ENCODE assay signal across 10 cellular contexts in the genomic region with DNA sequence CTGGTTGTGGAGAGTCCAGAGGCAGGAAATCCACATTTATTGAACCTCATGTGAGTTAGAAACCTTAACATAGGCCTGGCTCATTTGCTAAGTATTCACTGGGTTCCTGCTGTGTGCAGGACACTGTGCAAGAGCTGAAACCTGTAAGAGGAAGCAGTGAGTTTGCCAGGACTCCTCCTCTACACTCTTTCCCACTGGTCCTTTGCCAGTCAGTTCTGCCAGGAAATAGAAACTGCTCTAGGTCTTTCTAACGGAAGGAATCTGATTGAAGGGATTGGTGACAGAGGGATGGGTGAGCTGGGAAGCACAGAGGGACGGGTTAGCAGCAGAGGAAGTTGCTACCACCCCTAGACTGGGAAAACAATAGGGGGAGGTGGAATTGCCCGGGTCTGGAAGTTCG.
DNase-seq lines count a peak whose midpoint lies in the region; FAIRE-seq and TF ChIP-seq lines count a peak whose summit lies in the region.
"Had no signal": no experiment of that assay in that cellular context is flagged by ENCODE, and none has a peak within 500 bp of the region (broad histone marks: within the 10 kb centered on the region; RNA-seq: fewer than 3 reads in every experiment).

No MANE protein-coding gene starts in this region.

- H3K9ac ChIP-seq in kidney (ENCODE audit: low read length in 2 of 2) = no peak overlapping the region

- H3K4me3 ChIP-seq in kidney (ENCODE audit: low read length in 2 of 2) = no peak overlapping the region
- H3K4me3 ChIP-seq: sigmoid colon had no signal

- intact Hi-C loops in kidney (cut with DNase I) = no loop called here

- no peak for FAIRE-seq in H54 (lab: Jason Lieb, UNC)
- no peak for FAIRE-seq in kidney (lab: Jason Lieb, UNC)
- FAIRE-seq: colon had no signal

- POLR2A ChIA-PET in RWPE1 (lab: Yijun Ruan, JAX; ENCODE audit: low non-redundant PET) = no interaction called here

- TF ChIP-seq CTCF in RWPE1 (conservative IDR thresholded peaks at IDR 0.05; ENCODE audit: low read depth) (no peak), kidney (IDR thresholded peaks at IDR 0.05; ENCODE audit: borderline replicate concordance, extremely low read depth, insufficient read depth) (no peak)

- CTCF ChIA-PET in RWPE1 (lab: Yijun Ruan, JAX) = interaction anchor here (0.7 kb wide), 1 partner anchor 14 kb away, joined by 3 read pairs; no protein-coding TSS in a partner anchor

- no peaks in the 10 kb centered on the region for H3K36me3 ChIP-seq in kidney (ENCODE audit: control insufficient read depth in 1 of 2, insufficient read depth in 2 of 2, low read length in 2 of 2)
- H3K36me3 ChIP-seq: sigmoid colon had no signal

- H3K9me3 ChIP-seq in kidney (ENCODE audit: control insufficient read depth in 1 of 2, low read length in 2 of 2) = no peaks in the 10 kb centered on the region
- H3K9me3 ChIP-seq: sigmoid colon had no signal

- peak; percentile 27 for DNase-seq in H54 (ENCODE audit: insufficient read length, low spot score)
- no peak for DNase-seq in RWPE1 (ENCODE audit: low spot score)
- DNase-seq in fibroblast of gingiva (ENCODE audit: low read depth) = peak; percentile 32
- peak; percentile 51 for DNase-seq in renal cortical epithelial cell (ENCODE audit: low read depth)
- DNase-seq in kidney = no peak
- no peak for DNase-seq in nucleus accumbens (lab: John Stamatoyannopoulos, UW)
- no peak for DNase-seq in ecto neural progenitor cell (ENCODE audit: low spot score)
- DNase-seq: NCI-H2081, sigmoid colon had no signal

- peak overlapping the region; percentile 76 for H3K27ac ChIP-seq in RWPE1
- H3K27ac ChIP-seq in kidney (ENCODE audit: low read depth in 2 of 2, low read length in 2 of 2) = no peak overlapping the region
- H3K27ac ChIP-seq: sigmoid colon had no signal

- no peak for TF ChIP-seq POLR2A in H54 (IDR thresholded peaks at IDR 0.05; ENCODE audit: low read depth, low read length)

- H3K4me1 ChIP-seq in kidney (ENCODE audit: control insufficient read depth in 1 of 2, insufficient read depth in 1 of 2, low read depth in 1 of 2, low read length in 2 of 2) = no peaks in the 10 kb centered on the region
- H3K4me1 ChIP-seq: sigmoid colon had no signal

Comparison
In these comparisons a context has a peak if more than half of its experiments do, and no peak if none do; other contexts are left out.
1. DNase-seq: peak in H54 (single experiment), fibroblast of gingiva (single experiment) and renal cortical epithelial cell (single experiment); none in RWPE1 (single experiment), kidney (single experiment), nucleus accumbens (0 of 56) and ecto neural progenitor cell (single experiment).